1 cellular context compared by ENCODE assay signal in the genomic region with DNA sequence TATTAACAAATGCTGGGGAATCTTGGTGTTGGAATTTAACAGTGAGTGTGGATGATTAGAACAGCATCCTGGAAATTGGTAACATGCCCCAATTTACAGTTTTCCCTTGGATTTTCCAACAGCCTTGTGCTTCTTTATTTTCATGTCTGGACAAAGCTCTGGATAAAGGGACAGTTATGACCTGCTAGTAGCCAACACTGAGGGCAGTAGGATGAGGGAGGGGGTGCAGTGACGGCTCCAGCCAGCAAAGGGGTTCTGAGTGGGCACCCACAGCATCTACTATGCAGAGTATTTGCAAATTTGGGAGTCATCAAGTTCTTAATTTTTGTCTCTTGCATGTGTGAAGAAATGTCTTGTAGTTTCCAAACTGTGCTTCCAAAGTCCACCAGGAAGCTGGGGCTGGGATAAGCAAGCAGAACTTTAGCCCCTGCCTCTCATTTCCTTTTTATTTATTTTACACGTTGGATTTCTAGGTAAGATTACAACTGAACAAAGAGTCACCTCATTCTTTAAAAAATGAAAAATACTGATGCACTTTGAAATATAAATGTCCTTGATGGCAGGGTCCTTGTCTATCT.
A peak's percentile ranks its signal among the peaks of the same experiment; 100 is the strongest.
TF ChIP-seq lines count a peak whose summit lies in the region.

No MANE protein-coding gene starts in this region.

TF ChIP-seq in HepG2, 621 proteins besides CTCF, POLR2A, EP300 and RAD21 (continued from another document and continues in another):
- TF ChIP-seq AFF4 (CRISPR knock-in tag; IDR thresholded peaks at IDR 0.05), result no peak
- TF ChIP-seq ZNF788 (CRISPR knock-in tag; IDR thresholded peaks at IDR 0.05; ENCODE audit: borderline replicate concordance), result no peak
- TF ChIP-seq DDIT3 (CRISPR knock-in tag; IDR thresholded peaks at IDR 0.05), result 0 out of 2 replicates have a peak, but pooled peaks have one; percentile 37
- no peak for TF ChIP-seq SCMH1 (CRISPR knock-in tag; IDR thresholded peaks at IDR 0.05; ENCODE audit: borderline replicate concordance)
- no peak for TF ChIP-seq GMEB1 (CRISPR knock-in tag; IDR thresholded peaks at IDR 0.05; ENCODE audit: borderline replicate concordance)
- no peak for TF ChIP-seq ZFP36L1 (CRISPR knock-in tag; IDR thresholded peaks at IDR 0.05)
- no peak for TF ChIP-seq HNRNPL (IDR thresholded peaks at IDR 0.05; ENCODE audit: low read depth, low read length)
- TF ChIP-seq SNAI1 (CRISPR knock-in tag; IDR thresholded peaks at IDR 0.05; ENCODE audit: borderline replicate concordance), result no peak; the same call in 1 of the 2 replicates
- no peak for TF ChIP-seq ZNF382 (CRISPR knock-in tag; IDR thresholded peaks at IDR 0.05; ENCODE audit: borderline replicate concordance)
- 0 out of 2 replicates have a peak, but pooled peaks have one; percentile 23 for TF ChIP-seq POGZ (CRISPR knock-in tag; IDR thresholded peaks at IDR 0.05)
- TF ChIP-seq NFE2L2 (IDR thresholded peaks at IDR 0.05; ENCODE audit: low read length), result no peak
- no peak for TF ChIP-seq ZNF660 (CRISPR knock-in tag; IDR thresholded peaks at IDR 0.05; ENCODE audit: borderline replicate concordance, low read depth)
- no peak for TF ChIP-seq SPEN (CRISPR knock-in tag; IDR thresholded peaks at IDR 0.05; ENCODE audit: low read depth)
- no peak for TF ChIP-seq KMT2B (CRISPR knock-in tag; IDR thresholded peaks at IDR 0.05)
- no peak for TF ChIP-seq ZNF570 (CRISPR knock-in tag; IDR thresholded peaks at IDR 0.05; ENCODE audit: borderline replicate concordance)
- TF ChIP-seq, protein P1, sequence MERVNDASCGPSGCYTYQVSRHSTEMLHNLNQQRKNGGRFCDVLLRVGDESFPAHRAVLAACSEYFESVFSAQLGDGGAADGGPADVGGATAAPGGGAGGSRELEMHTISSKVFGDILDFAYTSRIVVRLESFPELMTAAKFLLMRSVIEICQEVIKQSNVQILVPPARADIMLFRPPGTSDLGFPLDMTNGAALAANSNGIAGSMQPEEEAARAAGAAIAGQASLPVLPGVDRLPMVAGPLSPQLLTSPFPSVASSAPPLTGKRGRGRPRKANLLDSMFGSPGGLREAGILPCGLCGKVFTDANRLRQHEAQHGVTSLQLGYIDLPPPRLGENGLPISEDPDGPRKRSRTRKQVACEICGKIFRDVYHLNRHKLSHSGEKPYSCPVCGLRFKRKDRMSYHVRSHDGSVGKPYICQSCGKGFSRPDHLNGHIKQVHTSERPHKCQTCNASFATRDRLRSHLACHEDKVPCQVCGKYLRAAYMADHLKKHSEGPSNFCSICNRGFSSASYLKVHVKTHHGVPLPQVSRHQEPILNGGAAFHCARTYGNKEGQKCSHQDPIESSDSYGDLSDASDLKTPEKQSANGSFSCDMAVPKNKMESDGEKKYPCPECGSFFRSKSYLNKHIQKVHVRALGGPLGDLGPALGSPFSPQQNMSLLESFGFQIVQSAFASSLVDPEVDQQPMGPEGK (CRISPR knock-in tag; IDR thresholded peaks at IDR 0.05), result peak; percentile 66
- TF ChIP-seq ZNF224 (CRISPR knock-in tag; IDR thresholded peaks at IDR 0.05), result no peak
- no peak for TF ChIP-seq ZC3H13 (CRISPR knock-in tag; IDR thresholded peaks at IDR 0.05)
- TF ChIP-seq ZBTB20 (CRISPR knock-in tag; IDR thresholded peaks at IDR 0.05; ENCODE audit: borderline replicate concordance, low read depth), result no peak
- 0 out of 2 replicates have a peak, but pooled peaks have one; percentile 26 for TF ChIP-seq SMC3 (IDR thresholded peaks at IDR 0.05; ENCODE audit: low read length)
- TF ChIP-seq TGIF2 (CRISPR knock-in tag; IDR thresholded peaks at IDR 0.05), result no peak
- 0 out of 2 replicates have a peak, but pooled peaks have one; percentile 46 for TF ChIP-seq IRX3 (CRISPR knock-in tag; IDR thresholded peaks at IDR 0.05; ENCODE audit: borderline replicate concordance, low read depth)
- TF ChIP-seq JUN (CRISPR knock-in tag; IDR thresholded peaks at IDR 0.05), result no peak
- TF ChIP-seq ZNF781 (CRISPR knock-in tag; IDR thresholded peaks at IDR 0.05; ENCODE audit: borderline replicate concordance, not compliant biosample characterization), result no peak
- no peak for TF ChIP-seq HOXD1 (CRISPR knock-in tag; IDR thresholded peaks at IDR 0.05)
- no peak for TF ChIP-seq TMF1 (CRISPR knock-in tag; IDR thresholded peaks at IDR 0.05; ENCODE audit: low read depth)
- no peak for TF ChIP-seq ZMYM3 (CRISPR knock-in tag; IDR thresholded peaks at IDR 0.05)
- TF ChIP-seq SRY (CRISPR knock-in tag; IDR thresholded peaks at IDR 0.05), result no peak
- no peak for TF ChIP-seq FLYWCH1 (CRISPR knock-in tag; IDR thresholded peaks at IDR 0.05)
- TF ChIP-seq ZNF576 (CRISPR knock-in tag; IDR thresholded peaks at IDR 0.05), result no peak
- TF ChIP-seq ZNF562 (CRISPR knock-in tag; IDR thresholded peaks at IDR 0.05; ENCODE audit: borderline replicate concordance), result no peak
- TF ChIP-seq SOX6 (IDR thresholded peaks at IDR 0.05), result no peak
- TF ChIP-seq SOX6 (CRISPR knock-in tag; IDR thresholded peaks at IDR 0.05), result peak; percentile 83
- TF ChIP-seq ZNF761 (CRISPR knock-in tag; conservative IDR thresholded peaks at IDR 0.05), result no peak
- no peak for TF ChIP-seq KLF11 (CRISPR knock-in tag; IDR thresholded peaks at IDR 0.05)
- no peak for TF ChIP-seq ZBTB21 (CRISPR knock-in tag; IDR thresholded peaks at IDR 0.05)
- no peak for TF ChIP-seq HCFC1 (IDR thresholded peaks at IDR 0.05; ENCODE audit: low read depth, low read length)
- no peak for TF ChIP-seq ZNF138 (CRISPR knock-in tag; IDR thresholded peaks at IDR 0.05; ENCODE audit: low read depth)
- TF ChIP-seq NFIC (IDR thresholded peaks at IDR 0.05; ENCODE audit: low read length), result 0 out of 2 replicates have a peak, but pooled peaks have one; percentile 41
- TF ChIP-seq, protein P2, sequence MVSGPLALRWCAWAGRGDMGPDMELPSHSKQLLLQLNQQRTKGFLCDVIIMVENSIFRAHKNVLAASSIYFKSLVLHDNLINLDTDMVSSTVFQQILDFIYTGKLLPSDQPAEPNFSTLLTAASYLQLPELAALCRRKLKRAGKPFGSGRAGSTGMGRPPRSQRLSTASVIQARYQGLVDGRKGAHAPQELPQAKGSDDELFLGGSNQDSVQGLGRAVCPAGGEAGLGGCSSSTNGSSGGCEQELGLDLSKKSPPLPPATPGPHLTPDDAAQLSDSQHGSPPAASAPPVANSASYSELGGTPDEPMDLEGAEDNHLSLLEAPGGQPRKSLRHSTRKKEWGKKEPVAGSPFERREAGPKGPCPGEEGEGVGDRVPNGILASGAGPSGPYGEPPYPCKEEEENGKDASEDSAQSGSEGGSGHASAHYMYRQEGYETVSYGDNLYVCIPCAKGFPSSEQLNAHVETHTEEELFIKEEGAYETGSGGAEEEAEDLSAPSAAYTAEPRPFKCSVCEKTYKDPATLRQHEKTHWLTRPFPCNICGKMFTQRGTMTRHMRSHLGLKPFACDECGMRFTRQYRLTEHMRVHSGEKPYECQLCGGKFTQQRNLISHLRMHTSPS (CRISPR knock-in tag; IDR thresholded peaks at IDR 0.05; ENCODE audit: low read depth), result no peak
- no peak for TF ChIP-seq ZNF616 (CRISPR knock-in tag; IDR thresholded peaks at IDR 0.05; ENCODE audit: low read depth)
- TF ChIP-seq GZF1 (CRISPR knock-in tag; IDR thresholded peaks at IDR 0.05), result no peak
- TF ChIP-seq MXI1 (IDR thresholded peaks at IDR 0.05; ENCODE audit: borderline replicate concordance, low read depth, low read length), result no peak
- no peak for TF ChIP-seq ZKSCAN5 (CRISPR knock-in tag; IDR thresholded peaks at IDR 0.05)
- no peak for TF ChIP-seq GRHL1 (CRISPR knock-in tag; conservative IDR thresholded peaks at IDR 0.05)
- peak; percentile 46; the same call in 1 of the 2 replicates for TF ChIP-seq GABPB1 (CRISPR knock-in tag; IDR thresholded peaks at IDR 0.05)
- TF ChIP-seq ZNF251 (CRISPR knock-in tag; IDR thresholded peaks at IDR 0.05), result no peak
- TF ChIP-seq PRMT3 (CRISPR knock-in tag; IDR thresholded peaks at IDR 0.05; ENCODE audit: borderline replicate concordance, low read depth), result no peak
- TF ChIP-seq, protein P3, sequence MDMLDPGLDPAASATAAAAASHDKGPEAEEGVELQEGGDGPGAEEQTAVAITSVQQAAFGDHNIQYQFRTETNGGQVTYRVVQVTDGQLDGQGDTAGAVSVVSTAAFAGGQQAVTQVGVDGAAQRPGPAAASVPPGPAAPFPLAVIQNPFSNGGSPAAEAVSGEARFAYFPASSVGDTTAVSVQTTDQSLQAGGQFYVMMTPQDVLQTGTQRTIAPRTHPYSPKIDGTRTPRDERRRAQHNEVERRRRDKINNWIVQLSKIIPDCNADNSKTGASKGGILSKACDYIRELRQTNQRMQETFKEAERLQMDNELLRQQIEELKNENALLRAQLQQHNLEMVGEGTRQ (IDR thresholded peaks at IDR 0.05; ENCODE audit: low read depth, low read length), result no peak
- TF ChIP-seq, protein P3 (CRISPR knock-in tag; IDR thresholded peaks at IDR 0.05; ENCODE audit: borderline replicate concordance), result no peak
- no peak for TF ChIP-seq ZNF235 (CRISPR knock-in tag; IDR thresholded peaks at IDR 0.05; ENCODE audit: borderline replicate concordance)
- TF ChIP-seq ZNF430 (CRISPR knock-in tag; IDR thresholded peaks at IDR 0.05), result no peak
- TF ChIP-seq GATAD1 (CRISPR knock-in tag; IDR thresholded peaks at IDR 0.05), result 0 out of 2 replicates have a peak, but pooled peaks have one; percentile 33
- no peak for TF ChIP-seq NBN (conservative IDR thresholded peaks at IDR 0.05)
- TF ChIP-seq, protein P4, sequence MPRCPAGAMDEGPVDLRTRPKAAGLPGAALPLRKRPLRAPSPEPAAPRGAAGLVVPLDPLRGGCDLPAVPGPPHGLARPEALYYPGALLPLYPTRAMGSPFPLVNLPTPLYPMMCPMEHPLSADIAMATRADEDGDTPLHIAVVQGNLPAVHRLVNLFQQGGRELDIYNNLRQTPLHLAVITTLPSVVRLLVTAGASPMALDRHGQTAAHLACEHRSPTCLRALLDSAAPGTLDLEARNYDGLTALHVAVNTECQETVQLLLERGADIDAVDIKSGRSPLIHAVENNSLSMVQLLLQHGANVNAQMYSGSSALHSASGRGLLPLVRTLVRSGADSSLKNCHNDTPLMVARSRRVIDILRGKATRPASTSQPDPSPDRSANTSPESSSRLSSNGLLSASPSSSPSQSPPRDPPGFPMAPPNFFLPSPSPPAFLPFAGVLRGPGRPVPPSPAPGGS (CRISPR knock-in tag; IDR thresholded peaks at IDR 0.05), result no peak
- TF ChIP-seq TAF1 (CRISPR knock-in tag; IDR thresholded peaks at IDR 0.05), result peak; percentile 19; the same call in 1 of the 2 replicates
